21 cellular contexts compared by ENCODE assay signal in the genomic region with DNA sequence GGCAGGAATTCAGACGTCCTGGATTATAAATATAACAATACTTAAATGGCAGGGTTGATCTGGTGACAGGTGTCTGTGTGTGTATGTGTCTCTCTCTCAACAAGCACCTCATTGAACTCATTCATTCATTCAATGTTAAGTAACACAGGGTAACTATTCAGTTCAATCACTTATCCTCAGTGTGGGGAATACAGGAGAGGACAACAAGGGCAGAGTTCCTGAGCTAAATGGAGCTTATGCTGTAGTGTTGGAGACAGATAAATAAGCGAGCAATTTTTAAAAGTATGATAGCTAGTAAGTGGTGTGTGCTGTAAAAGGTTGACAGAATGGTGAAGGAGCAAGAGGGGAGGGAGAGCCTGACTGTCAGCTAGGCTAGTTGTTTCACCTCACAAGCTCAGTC.
"Had no signal": no experiment of that assay in that cellular context is flagged by ENCODE, and none has a peak within 500 bp of the region (broad histone marks: within the 10 kb centered on the region; RNA-seq: fewer than 3 reads in every experiment).

No MANE protein-coding gene starts in this region.

- H3K27me3 ChIP-seq: gastrocnemius medialis, upper lobe of right lung had no signal

- H3K36me3 Mint-ChIP-seq: activated naive CD4-positive, alpha-beta T cell treated with anti-CD3 and anti-CD28 coated beads, Interleukin-2, amount 50 U/mL, for 24 hours; brain; natural killer cell; stimulated activated effector memory CD8-positive, alpha-beta T cell treated with anti-CD3 and anti-CD28 coated beads, Interleukin-12 subunit alpha, Interleukin-12 subunit beta, amount 100 ng/mL, for 72 hours had no signal

- H3K4me3 ChIP-seq: gastrocnemius medialis, mucosa of descending colon, prostate gland, thoracic aorta, upper lobe of right lung had no signal

- H3K27ac Mint-ChIP-seq: activated CD4-positive, alpha-beta T cell treated with anti-CD3 and anti-CD28 coated beads, Interleukin-2, amount 10 ng/mL, durations not matched to agents 24 days and 14 days; activated CD8-positive, alpha-beta T cell treated with anti-CD3 and anti-CD28 coated beads, Interleukin-2, amount 10 ng/mL, durations not matched to agents 7 days and 5 days; activated naive CD4-positive, alpha-beta T cell treated with anti-CD3 and anti-CD28 coated beads, Interleukin-2, amount 50 U/mL, for 24 hours; brain; natural killer cell; stimulated activated effector memory CD8-positive, alpha-beta T cell treated with anti-CD3 and anti-CD28 coated beads, Interleukin-12 subunit alpha, Interleukin-12 subunit beta, amount 100 ng/mL, for 72 hours; T-helper 2 cell treated with Interferon-gamma antibody and Interleukin-4, amounts not matched to agents 5 μg/mL and 100 μg/mL, for 36 hours had no signal

- H3K9me3 ChIP-seq: gastrocnemius medialis, mucosa of descending colon, prostate gland, thoracic aorta, upper lobe of right lung had no signal

- FAIRE-seq: islet of Langerhans had no signal

- H3K9me3 Mint-ChIP-seq: activated CD4-positive, alpha-beta T cell treated with anti-CD3 and anti-CD28 coated beads, Interleukin-2, amount 10 ng/mL, durations not matched to agents 24 days and 14 days; activated naive CD4-positive, alpha-beta T cell treated with anti-CD3 and anti-CD28 coated beads, Interleukin-2, amount 50 U/mL, for 24 hours; brain; natural killer cell; stimulated activated effector memory CD8-positive, alpha-beta T cell treated with anti-CD3 and anti-CD28 coated beads, Interleukin-12 subunit alpha, Interleukin-12 subunit beta, amount 100 ng/mL, for 72 hours; T-helper 2 cell treated with Interferon-gamma antibody and Interleukin-4, amounts not matched to agents 5 μg/mL and 100 μg/mL, for 36 hours had no signal

- H3K36me3 ChIP-seq: gastrocnemius medialis, prostate gland, thoracic aorta, upper lobe of right lung had no signal

- H3K4me1 ChIP-seq: gastrocnemius medialis, prostate gland, upper lobe of right lung had no signal

- H3K27me3 Mint-ChIP-seq: brain had no signal

- H3K27ac ChIP-seq: gastrocnemius medialis, prostate gland, thoracic aorta, upper lobe of right lung had no signal

- H3K4me3 Mint-ChIP-seq: activated CD4-positive, alpha-beta T cell treated with anti-CD3 and anti-CD28 coated beads, Interleukin-2, amount 10 ng/mL, durations not matched to agents 24 days and 14 days; activated CD8-positive, alpha-beta T cell treated with anti-CD3 and anti-CD28 coated beads, Interleukin-2, amount 10 ng/mL, durations not matched to agents 7 days and 5 days; activated naive CD4-positive, alpha-beta T cell treated with anti-CD3 and anti-CD28 coated beads, Interleukin-2, amount 50 U/mL, for 24 hours; brain; natural killer cell; stimulated activated effector memory CD8-positive, alpha-beta T cell treated with anti-CD3 and anti-CD28 coated beads, Interleukin-12 subunit alpha, Interleukin-12 subunit beta, amount 100 ng/mL, for 72 hours; T-helper 2 cell treated with Interferon-gamma antibody and Interleukin-4, amounts not matched to agents 5 μg/mL and 100 μg/mL, for 36 hours had no signal

- H3K4me1 Mint-ChIP-seq: activated naive CD4-positive, alpha-beta T cell treated with anti-CD3 and anti-CD28 coated beads, Interleukin-2, amount 50 U/mL, for 24 hours; natural killer cell; stimulated activated effector memory CD8-positive, alpha-beta T cell treated with anti-CD3 and anti-CD28 coated beads, Interleukin-12 subunit alpha, Interleukin-12 subunit beta, amount 100 ng/mL, for 72 hours had no signal

- DNase-seq: activated CD4-positive, alpha-beta T cell treated with anti-CD3 and anti-CD28 coated beads, Interleukin-2, amount 10 ng/mL, durations not matched to agents 24 days and 14 days; activated CD4-positive, CD25-positive, alpha-beta regulatory T cell; activated CD8-positive, alpha-beta memory T cell treated with anti-CD3 and anti-CD28 coated beads, Interleukin-2, amount 50 U/mL, for 4 hours; activated CD8-positive, alpha-beta T cell treated with anti-CD3 and anti-CD28 coated beads, Interleukin-2, amount 10 ng/mL, durations not matched to agents 7 days and 5 days; activated effector memory CD4-positive, alpha-beta T cell treated with anti-CD3 and anti-CD28 coated beads, Interleukin-2, amount 50 U/mL, for 16 hours; activated T-cell treated with anti-CD3 and anti-CD28 coated beads, Interleukin-2, amount 50 U/mL, for 48 hours; amygdala; gastrocnemius medialis; mucosa of descending colon; natural killer cell; stimulated activated CD4-positive, alpha-beta T cell treated with anti-CD3 and anti-CD28 coated beads, Interleukin-12 subunit alpha, Interleukin-12 subunit beta, amount 100 ng/mL, for 4 hours; stimulated activated CD4-positive, alpha-beta T cell treated with anti-CD3 and anti-CD28 coated beads, Interleukin-2, amount 100 ng/mL, for 24 hours; SW 1271; upper lobe of right lung had no signal
